ENCODE assay signal across 20 cellular contexts in genomic region chr2:9781252-9781651, GRCh38.
DNase-seq lines count a peak whose midpoint lies in the region; ATAC-seq and TF ChIP-seq lines count a peak whose summit lies in the region.
"Had no signal": no experiment of that assay in that cellular context is flagged by ENCODE, and none has a peak within 500 bp of the region (broad histone marks: within the 10 kb centered on the region; RNA-seq: fewer than 3 reads in every experiment).

No MANE protein-coding gene starts in this region.

- no peak overlapping the region for H2BK12ac ChIP-seq in H9 (ENCODE audit: insufficient read length, low read depth, low read length)

- no peak for TF ChIP-seq CTCF in H9 (conservative IDR thresholded peaks at IDR 0.05)
- no peak for TF ChIP-seq CTCF in MCF 10A (IDR thresholded peaks at IDR 0.05; ENCODE audit: unreplicated experiment)
- no peak for TF ChIP-seq CTCF in Peyer's patch (IDR thresholded peaks at IDR 0.05)

- H4K91ac ChIP-seq in H9 (ENCODE audit: insufficient read length, low read depth, low read length): no peak overlapping the region

- intact Hi-C loops in MCF 10A (cut with micrococcal nuclease) (no loop called here), left colon (cut with DNase I, micrococcal nuclease) (no loop called here)

- no peak overlapping the region for H3T11ph ChIP-seq in H9 (ENCODE audit: low read length)

- no peak overlapping the region for H2BK20ac ChIP-seq in H9 (ENCODE audit: low read depth, low read length, poor library complexity, severe bottlenecking)

- no peak overlapping the region for H4K5ac ChIP-seq in H9 (ENCODE audit: insufficient read length, low read depth, low read length)

- H3K36me3 ChIP-seq in Peyer's patch: no peaks in the 10 kb centered on the region
- H3K36me3 ChIP-seq: upper lobe of left lung had no signal

- H3K79me2 ChIP-seq in H9 (ENCODE audit: insufficient read depth, low read length): no peaks in the 10 kb centered on the region

- H2BK5ac ChIP-seq in H9 (ENCODE audit: insufficient read length, low read length): no peak overlapping the region

- H3K79me1 ChIP-seq in H9 (ENCODE audit: insufficient read depth, low read depth, low read length, poor library complexity, severe bottlenecking): no peaks in the 10 kb centered on the region

- peak overlapping the region; percentile 64 for H3K27ac Mint-ChIP-seq in T-helper 1 cell treated with Interleukin-12 subunit alpha and Interleukin-12 subunit beta and Interleukin-4 antibody, amounts not matched to agents 30 μg/mL and 1 μg/mL, for 36 hours
- no peak overlapping the region for H3K27ac Mint-ChIP-seq in H9
- peak overlapping the region; percentile 85 for H3K27ac Mint-ChIP-seq in MCF 10A (ENCODE audit: low read depth, unreplicated experiment)

- H3K9me3 Mint-ChIP-seq in T-helper 1 cell treated with Interleukin-12 subunit alpha and Interleukin-12 subunit beta and Interleukin-4 antibody, amounts not matched to agents 30 μg/mL and 1 μg/mL, for 36 hours: peaks cover 9% of the 10 kb centered on the region
- H3K9me3 Mint-ChIP-seq in H9 (peaks cover 0 to 2% of the 10 kb centered on the region in 2 experiments; a peak in 1 of 5 replicates), MCF 10A (ENCODE audit: unreplicated experiment) (no peaks in the 10 kb centered on the region)
- H3K9me3 Mint-ChIP-seq: activated T-cell treated with anti-CD3 and anti-CD28 coated beads, Interleukin-2, amount 50 U/mL, for 4 hours had no signal

- H3K23me2 ChIP-seq in H9 (ENCODE audit: insufficient read length, low read depth, low read length, poor library complexity, severe bottlenecking): no peaks in the 10 kb centered on the region

- H4K20me1 ChIP-seq in H9 (ENCODE audit: control insufficient read depth, insufficient read depth, insufficient read length): no peaks in the 10 kb centered on the region

- ATAC-seq in left colon: peak; percentile 63
- ATAC-seq: Panc1, psoas muscle had no signal

- H2BK120ac ChIP-seq in H9 (ENCODE audit: low read depth, low read length, poor library complexity, severe bottlenecking): no peak overlapping the region

- H3K9ac ChIP-seq in H9 (ENCODE audit: extremely low read depth, insufficient read length, low read length): no peak overlapping the region

- H3K9me3 ChIP-seq in H9 (ENCODE audit: control insufficient read depth, low read depth, low read length) (no peaks in the 10 kb centered on the region), Peyer's patch (no peaks in the 10 kb centered on the region)
- H3K9me3 ChIP-seq: psoas muscle, upper lobe of left lung had no signal

- no peak overlapping the region for H4K8ac ChIP-seq in H9 (replicated peaks; ENCODE audit: insufficient read length, low read depth, low read length)

- H3K36me3 Mint-ChIP-seq in T-helper 1 cell treated with Interleukin-12 subunit alpha and Interleukin-12 subunit beta and Interleukin-4 antibody, amounts not matched to agents 30 μg/mL and 1 μg/mL, for 36 hours (ENCODE audit: low read depth): peaks cover 12% of the 10 kb centered on the region
- H3K36me3 Mint-ChIP-seq in H9 (ENCODE audit: insufficient read depth in 1 of 3, low read depth in 3 of 3) (no peaks in the 10 kb centered on the region), MCF 10A (ENCODE audit: insufficient read depth, unreplicated experiment) (no peaks in the 10 kb centered on the region)

- no peak for TF ChIP-seq POLR2A in Peyer's patch (IDR thresholded peaks at IDR 0.05)

- H2AK5ac ChIP-seq in H9 (ENCODE audit: insufficient read length, low read length): no peak overlapping the region

- no peak overlapping the region for H3K27ac ChIP-seq in H9 (ENCODE audit: insufficient read length, low read depth, low read length)
- no peak overlapping the region for H3K27ac ChIP-seq in Peyer's patch
- H3K27ac ChIP-seq: psoas muscle, upper lobe of left lung had no signal

- no CpG with 5 or more reads among the region's 9 CpGs for WGBS in H9 (ENCODE audit: extremely low coverage, insufficient read length, low lambda C conversion rate)

- CTCF ChIA-PET in MCF 10A (lab: Yijun Ruan, JAX): interaction anchor here (0.7 to 6.0 kb wide), 6 partner anchors 11 to 1954 kb away, joined by 3 to 59 read pairs (median 3); no protein-coding TSS in a partner anchor

- no TSS peak for BruUV-seq in MCF 10A (replicated peaks; lab: Mats Ljungman, UMichigan)

- H3K18ac ChIP-seq in H9 (ENCODE audit: insufficient read length, low read depth, low read length): peak overlapping the region; percentile 29

- H3K14ac ChIP-seq in H9 (ENCODE audit: insufficient read depth, low read length): no peak overlapping the region

- H3K23ac ChIP-seq in H9 (ENCODE audit: insufficient read length, low read depth, low read length): no peak overlapping the region

- H3K27me3 ChIP-seq in H9 (ENCODE audit: insufficient read depth, low read length): no peaks in the 10 kb centered on the region
- H3K27me3 ChIP-seq in Peyer's patch: no peaks in the 10 kb centered on the region
- H3K27me3 ChIP-seq: upper lobe of left lung had no signal

- no peak overlapping the region for H3K4ac ChIP-seq in H9 (ENCODE audit: low read depth, low read length)

- no peak overlapping the region for H2BK15ac ChIP-seq in H9 (ENCODE audit: low read depth, low read length)

- H3K4me2 ChIP-seq in H9 (ENCODE audit: insufficient read depth, insufficient read length, low read length): no peak overlapping the region

- H3K4me1 Mint-ChIP-seq in T-helper 1 cell treated with Interleukin-12 subunit alpha and Interleukin-12 subunit beta and Interleukin-4 antibody, amounts not matched to agents 30 μg/mL and 1 μg/mL, for 36 hours (ENCODE audit: low read depth): peaks cover 39% of the 10 kb centered on the region
- peaks cover 0 to 4% of the 10 kb centered on the region in 2 experiments; a peak in 1 of 4 replicates for H3K4me1 Mint-ChIP-seq in H9
- H3K4me1 Mint-ChIP-seq in MCF 10A (ENCODE audit: insufficient read depth, unreplicated experiment): peaks cover 17% of the 10 kb centered on the region

- no peak overlapping the region for H2AFZ ChIP-seq in H9 (ENCODE audit: low read length)

- no peak overlapping the region for H3K4me3 Mint-ChIP-seq in T-helper 1 cell treated with Interleukin-12 subunit alpha and Interleukin-12 subunit beta and Interleukin-4 antibody, amounts not matched to agents 30 μg/mL and 1 μg/mL, for 36 hours
- no peak overlapping the region for H3K4me3 Mint-ChIP-seq in H9
- no peak overlapping the region for H3K4me3 Mint-ChIP-seq in MCF 10A (ENCODE audit: unreplicated experiment)
- H3K4me3 Mint-ChIP-seq: nephron had no signal

- H3K4me3 ChIP-seq in Peyer's patch: no peak overlapping the region
- H3K4me3 ChIP-seq: psoas muscle, upper lobe of left lung had no signal

- no peak overlapping the region for H3K56ac ChIP-seq in H9 (ENCODE audit: insufficient read length, low read depth, low read length)

- DNase-seq in T-helper 1 cell (no peak), H9 (no peak), MCF 10A (ENCODE audit: unreplicated experiment) (peak; percentile 98), left colon (no peak), putamen (ENCODE audit: low spot score) (no peak), AML-193 (lab: John Stamatoyannopoulos, UW) (no peak), Peyer's patch (no peak)
- DNase-seq: 8988T; activated T-cell treated with anti-CD3 and anti-CD28 coated beads, Interleukin-2, amount 50 U/mL, for 4 hours; GDM1; glutamatergic neuron; GOT3; NCI-H2171; psoas muscle; stimulated activated naive CD4-positive, alpha-beta T cell; SW 1271; upper lobe of left lung had no signal

- H3K4me1 ChIP-seq in H9 (ENCODE audit: insufficient read depth, low read length) (no peaks in the 10 kb centered on the region), Peyer's patch (peaks cover 0 to 34% (median 4%) of the 10 kb centered on the region in 4 donors)
- H3K4me1 ChIP-seq: psoas muscle had no signal

- POLR2A ChIA-PET in MCF 10A (lab: Yijun Ruan, JAX): interaction anchor here (0.5 to 1.8 kb wide), 6 partner anchors 11 to 637 kb away, joined by 3 to 12 read pairs (median 3); partner anchors contain the start of gene YWHAQ

- H3K27me3 Mint-ChIP-seq in T-helper 1 cell treated with Interleukin-12 subunit alpha and Interleukin-12 subunit beta and Interleukin-4 antibody, amounts not matched to agents 30 μg/mL and 1 μg/mL, for 36 hours (ENCODE audit: low read depth): no peaks in the 10 kb centered on the region
- no peaks in the 10 kb centered on the region; the same call in none of the 2 replicates for H3K27me3 Mint-ChIP-seq in H9 (ENCODE audit: low read depth)
- H3K27me3 Mint-ChIP-seq in MCF 10A (ENCODE audit: insufficient read depth, unreplicated experiment): no peaks in the 10 kb centered on the region

Comparison
In these comparisons a context has a peak if more than half of its experiments do, and no peak if none do; other contexts are left out.
1. H3K27ac Mint-ChIP-seq: peak in T-helper 1 cell treated with Interleukin-12 subunit alpha and Interleukin-12 subunit beta and Interleukin-4 antibody, amounts not matched to agents 30 μg/mL and 1 μg/mL, for 36 hours (single experiment) and MCF 10A (single experiment); none in H9 (0 of 3).